Comparison of ENCODE assay signal across 8 cellular contexts in genomic region chr4:186297013-186297645, GRCh38. TPM values are rescaled to one million over a fixed set of nuclear protein-coding genes. Genes with fewer than 3 reads are reported as not detected.
DNase-seq lines count a peak whose midpoint lies in the region; FAIRE-seq and TF ChIP-seq lines count a peak whose summit lies in the region.

No MANE protein-coding gene starts in this region.

- no peak overlapping the region for H3K9ac ChIP-seq in keratinocyte (ENCODE audit: control insufficient read depth, extremely low read depth, insufficient read depth, low read length)

- H3K27ac ChIP-seq in keratinocyte (ENCODE audit: control insufficient read depth, insufficient read depth, low read length) = no peak overlapping the region
- no peak overlapping the region for H3K27ac ChIP-seq in uterus

- no peaks in the 10 kb centered on the region for H3K79me2 ChIP-seq in keratinocyte (ENCODE audit: control insufficient read depth, insufficient read depth, low read length)

- H3K36me3 ChIP-seq in keratinocyte (ENCODE audit: control insufficient read depth in 2 of 2, extremely low read depth in 1 of 2, insufficient read depth in 2 of 2, low read length in 2 of 2) (no peaks in the 10 kb centered on the region), uterus (no peaks in the 10 kb centered on the region)

- TF ChIP-seq CTCF in GM12872 (IDR thresholded peaks at IDR 0.05; ENCODE audit: insufficient read depth, low read depth, low read length) (peak; percentile 60), keratinocyte (optimal IDR thresholded peaks at IDR 0.05 in 1 of 3, IDR thresholded peaks at IDR 0.05 in 1 of 3, conservative IDR thresholded peaks at IDR 0.05 in 1 of 3; ENCODE audit: extremely low read depth in 1 of 3, insufficient read depth in 2 of 3, low read length in 3 of 3) (peak in 2 of 3 experiments; percentile 46 to 55), uterus (IDR thresholded peaks at IDR 0.05) (peak; percentile 36 to 54 (median 46))

- H3K9me3 ChIP-seq in keratinocyte (ENCODE audit: control insufficient read depth, low read depth, low read length) = no peaks in the 10 kb centered on the region
- no peaks in the 10 kb centered on the region for H3K9me3 ChIP-seq in uterus

- intact Hi-C loops in uterus (cut with DNase I; ENCODE audit: low total_unique reads) = no loop called here

- H3K9me1 ChIP-seq in keratinocyte (ENCODE audit: control insufficient read depth, extremely low read depth, insufficient read depth, low read length) = no peaks in the 10 kb centered on the region

- no peak overlapping the region for H2AFZ ChIP-seq in keratinocyte (ENCODE audit: control insufficient read depth, low read length)

- no peak for FAIRE-seq in keratinocyte (lab: Jason Lieb, UNC)

- dilution Hi-C loops in keratinocyte (cut with MboI; ENCODE audit: extremely low pct_ligation_motif_present, low sequenced_read_pairs) = loop anchor here (10.0 kb wide), 1 partner anchor 258 kb away; the partner anchor contains the start of gene MTNR1A

- peak; percentile 75 for DNase-seq in AG08396 (ENCODE audit: low spot score)
- DNase-seq in NCI-H1417 treated with DMSO at 0.1 percent for 48 hours (lab: John Stamatoyannopoulos, UW) = peak; percentile 13
- DNase-seq in astrocyte of the hippocampus (ENCODE audit: low read depth, low spot score) = peak; percentile 67
- DNase-seq in keratinocyte (ENCODE audit: low read depth, low spot score) = no peak
- no peak for DNase-seq in uterus
- DNase-seq in stimulated activated CD4-positive, alpha-beta T cell treated with anti-CD3 and anti-CD28 coated beads, Interleukin-2, amount 100 ng/mL, for 24 hours = no peak
- DNase-seq in NCI-H226 = no peak

- H3K4me3 ChIP-seq in keratinocyte (ENCODE audit: control insufficient read depth in 2 of 3, extremely low read depth in 1 of 3, insufficient read depth in 2 of 3, low read depth in 1 of 3, low read length in 3 of 3) (no peak overlapping the region), uterus (no peak overlapping the region)

- H3K27me3 ChIP-seq in keratinocyte (ENCODE audit: control insufficient read depth, extremely low read depth, insufficient read depth, low read length) = peaks cover 11% of the 10 kb centered on the region
- peaks cover 0 to 12% of the 10 kb centered on the region in 2 donors for H3K27me3 ChIP-seq in uterus

- no peaks in the 10 kb centered on the region for H4K20me1 ChIP-seq in keratinocyte (ENCODE audit: control insufficient read depth, extremely low read depth, insufficient read depth, low read length)

- TF ChIP-seq POLR2A in uterus (IDR thresholded peaks at IDR 0.05) = no peak

- H3K4me1 ChIP-seq in keratinocyte (ENCODE audit: control insufficient read depth, extremely low read depth, insufficient read depth, low read length) = no peaks in the 10 kb centered on the region
- no peaks in the 10 kb centered on the region for H3K4me1 ChIP-seq in uterus

- H3K4me2 ChIP-seq in keratinocyte (ENCODE audit: control insufficient read depth, extremely low read depth, insufficient read depth, low read depth, low read length) = no peak overlapping the region

RNA-seq across cellular contexts. Expression of gene F11, which starts 31.1 kb away (rescaled TPM):
- not detected in 3 replicates for polyA plus RNA-seq in keratinocyte
- not detected for polyA plus RNA-seq in keratinocyte (2011; ENCODE audit: low read depth)
- polyA plus RNA-seq in keratinocyte (2011; cell fraction: cytosol; rRNA removed) = not detected in 2 replicates
- not detected in 2 replicates for polyA plus RNA-seq in keratinocyte (2011; cell fraction: nucleus; rRNA removed)
- polyA plus RNA-seq in keratinocyte (2012; ENCODE audit: low replicate concordance) = not detected in 2 replicates
- not detected in 3 replicates for polyA minus RNA-seq in keratinocyte
- not detected for polyA minus RNA-seq in keratinocyte (2011; cell fraction: cytosol; rRNA and poly(A)+ RNA removed)
- not detected in 2 replicates for polyA minus RNA-seq in keratinocyte (2011; cell fraction: nucleus; rRNA and poly(A)+ RNA removed)
- under 1 TPM in 2 of 4 donors, not detected in 2; 0.48 to 0.67 TPM for total RNA-seq in uterus

Comparison
In these comparisons a context has a peak if more than half of its experiments do, and no peak if none do; other contexts are left out.
1. DNase-seq: peak in AG08396 (single experiment), NCI-H1417 treated with DMSO at 0.1 percent for 48 hours (single experiment) and astrocyte of the hippocampus (single experiment); none in keratinocyte (single experiment), uterus (0 of 2), stimulated activated CD4-positive, alpha-beta T cell treated with anti-CD3 and anti-CD28 coated beads, Interleukin-2, amount 100 ng/mL, for 24 hours (0 of 2) and NCI-H226 (single experiment).
2. Peak in every context shown above with its lines, with median percentiles within 50 percentile points of each other: CTCF ChIP-seq.